Comparison of ENCODE assay signal across 8 cellular contexts in the genomic region with DNA sequence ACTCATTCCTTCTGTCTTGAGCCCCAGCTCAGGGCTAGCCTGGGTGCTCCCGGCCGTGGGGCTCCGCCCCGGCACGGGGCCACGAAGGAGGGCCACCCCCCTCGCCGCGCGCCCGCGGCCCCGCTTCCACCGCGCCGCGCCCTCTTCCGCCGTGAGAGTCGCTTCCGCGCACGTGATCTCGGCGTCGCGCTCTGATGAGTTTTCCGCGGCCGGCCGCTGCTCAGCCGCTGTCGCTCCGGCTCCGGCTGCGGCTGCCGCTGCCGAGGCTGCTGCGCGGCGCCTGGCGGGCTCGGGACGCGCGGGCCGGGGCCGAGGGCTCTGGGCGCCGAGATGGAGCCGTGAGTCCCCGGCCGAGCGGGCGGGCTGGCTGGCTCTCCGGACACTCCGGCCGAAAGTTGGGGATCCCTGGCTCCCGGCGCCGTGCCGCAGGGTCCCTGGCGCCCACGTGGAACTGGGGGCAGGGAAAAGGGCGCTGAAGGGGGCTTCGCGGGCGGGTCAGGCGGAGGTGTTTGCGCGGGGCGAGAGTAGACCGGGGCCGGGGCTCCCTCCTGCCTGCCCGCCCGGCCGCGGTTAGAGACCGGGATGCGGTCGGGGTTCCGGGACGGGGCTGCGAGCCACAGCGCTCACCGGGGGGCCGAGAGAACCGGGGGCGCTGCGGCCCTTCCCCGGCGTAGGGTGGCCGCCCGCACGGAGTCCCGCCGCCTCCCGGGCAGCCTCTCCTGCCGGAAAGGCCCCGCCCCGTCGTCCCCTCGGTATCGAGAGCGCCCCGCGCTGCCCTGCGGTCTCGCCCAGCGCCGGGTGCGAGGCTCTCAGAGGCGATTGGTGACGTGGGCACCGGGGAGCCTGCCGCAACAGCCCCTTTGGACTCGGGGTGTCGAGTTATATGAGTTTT. TPM values are rescaled to one million over a fixed set of nuclear protein-coding genes. Genes with fewer than 3 reads are reported as not detected.
A peak's percentile ranks its signal among the peaks of the same experiment; 100 is the strongest.
DNase-seq lines count a peak whose midpoint lies in the region; ATAC-seq lines count a peak whose summit lies in the region.

A gene with protein sequence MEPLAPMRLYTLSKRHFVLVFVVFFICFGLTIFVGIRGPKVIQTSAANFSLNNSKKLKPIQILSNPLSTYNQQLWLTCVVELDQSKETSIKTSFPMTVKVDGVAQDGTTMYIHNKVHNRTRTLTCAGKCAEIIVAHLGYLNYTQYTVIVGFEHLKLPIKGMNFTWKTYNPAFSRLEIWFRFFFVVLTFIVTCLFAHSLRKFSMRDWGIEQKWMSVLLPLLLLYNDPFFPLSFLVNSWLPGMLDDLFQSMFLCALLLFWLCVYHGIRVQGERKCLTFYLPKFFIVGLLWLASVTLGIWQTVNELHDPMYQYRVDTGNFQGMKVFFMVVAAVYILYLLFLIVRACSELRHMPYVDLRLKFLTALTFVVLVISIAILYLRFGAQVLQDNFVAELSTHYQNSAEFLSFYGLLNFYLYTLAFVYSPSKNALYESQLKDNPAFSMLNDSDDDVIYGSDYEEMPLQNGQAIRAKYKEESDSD (plus strand): TSS at position 197 of the 892 bp plus-strand sequence. CDS start 134 bp downstream, at position 331.

- H3K27ac ChIP-seq in cingulate gyrus (ENCODE audit: low read depth, low read length) = peak within 1 kb of the TSS; percentile 82

- DNase-seq in AG08395 (ENCODE audit: low spot score) (peak; percentile 87), NCI-H446 treated with DMSO at 0.1 percent for 48 hours (lab: John Stamatoyannopoulos, UW) (peak; percentile 58), left colon (peak; percentile 84 to 92)
- peak; percentile 80 to 85 for DNase-seq in activated CD4-positive, alpha-beta T cell treated with anti-CD3 and anti-CD28 coated beads for 4 hours
- peak; percentile 84 for DNase-seq in stimulated activated CD4-positive, alpha-beta T cell treated with anti-CD3 and anti-CD28 coated beads, Interleukin-1b, Interleukin-23, amount 100 ng/mL, for 48 hours

- ATAC-seq in GM18868 (IDR thresholded peaks at IDR 0.05; ENCODE audit: unreplicated experiment) = peak; percentile 81
- ATAC-seq in HG03108 (IDR thresholded peaks at IDR 0.05; ENCODE audit: unreplicated experiment) = peak; percentile 83
- peak; percentile 89 for ATAC-seq in left colon

- intact Hi-C loops in left colon (cut with DNase I, micrococcal nuclease) = no loop called here

RNA-seq across cellular contexts. Expression of the gene that starts here (rescaled TPM):
- 10 to 100 TPM; 41.2 to 46.7 TPM for total RNA-seq in left colon

Comparison
In these comparisons a context has a peak if more than half of its experiments do, and no peak if none do; other contexts are left out.
1. Peak in every context shown above with its lines: DNase-seq, ATAC-seq and H3K27ac ChIP-seq.